ENCODE assay signal across 1 cellular context in the genomic region with DNA sequence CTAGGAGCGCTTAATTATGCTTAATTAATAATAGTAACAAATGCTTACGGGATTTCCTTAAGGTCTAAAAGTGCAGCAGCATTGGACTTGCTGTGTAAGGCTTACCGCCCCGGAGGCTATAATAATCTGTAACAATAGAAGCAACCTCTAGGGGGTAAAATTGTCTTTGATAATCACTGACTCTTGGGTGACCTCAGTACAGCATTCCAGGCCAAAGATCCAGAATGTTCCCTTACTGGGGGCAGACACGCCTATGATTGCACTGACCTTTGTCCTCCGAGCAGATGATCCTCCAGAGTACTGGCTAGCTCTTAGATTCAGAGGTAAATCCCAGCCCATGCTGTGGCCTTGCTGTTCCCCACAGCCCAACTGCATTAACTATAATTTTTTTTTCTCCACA.
TF ChIP-seq lines count a peak whose summit lies in the region.

No MANE protein-coding gene starts in this region.

TF ChIP-seq in K562, 482 proteins besides CTCF, POLR2A, EP300 and RAD21 (continued from another document):
- TF ChIP-seq, protein P1, sequence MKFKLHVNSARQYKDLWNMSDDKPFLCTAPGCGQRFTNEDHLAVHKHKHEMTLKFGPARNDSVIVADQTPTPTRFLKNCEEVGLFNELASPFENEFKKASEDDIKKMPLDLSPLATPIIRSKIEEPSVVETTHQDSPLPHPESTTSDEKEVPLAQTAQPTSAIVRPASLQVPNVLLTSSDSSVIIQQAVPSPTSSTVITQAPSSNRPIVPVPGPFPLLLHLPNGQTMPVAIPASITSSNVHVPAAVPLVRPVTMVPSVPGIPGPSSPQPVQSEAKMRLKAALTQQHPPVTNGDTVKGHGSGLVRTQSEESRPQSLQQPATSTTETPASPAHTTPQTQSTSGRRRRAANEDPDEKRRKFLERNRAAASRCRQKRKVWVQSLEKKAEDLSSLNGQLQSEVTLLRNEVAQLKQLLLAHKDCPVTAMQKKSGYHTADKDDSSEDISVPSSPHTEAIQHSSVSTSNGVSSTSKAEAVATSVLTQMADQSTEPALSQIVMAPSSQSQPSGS (CRISPR knock-in tag; IDR thresholded peaks at IDR 0.05), result no peak
- TF ChIP-seq ESRRA (IDR thresholded peaks at IDR 0.05; ENCODE audit: borderline replicate concordance, low read depth) (no peak), ZNF174 (CRISPR knock-in tag; IDR thresholded peaks at IDR 0.05) (no peak), AFF4 (CRISPR knock-in tag; IDR thresholded peaks at IDR 0.05) (no peak), ZFP1 (CRISPR knock-in tag; IDR thresholded peaks at IDR 0.05) (no peak), DLX4 (CRISPR knock-in tag; IDR thresholded peaks at IDR 0.05) (no peak), TAF9B (IDR thresholded peaks at IDR 0.05; ENCODE audit: partially characterized antibody) (no peak), MBD2 (IDR thresholded peaks at IDR 0.05; ENCODE audit: borderline replicate concordance, low read depth) (no peak), NR1H2 (CRISPR knock-in tag; IDR thresholded peaks at IDR 0.05) (no peak), KLF6 (CRISPR knock-in tag; IDR thresholded peaks at IDR 0.05; ENCODE audit: borderline replicate concordance) (no peak), PHF20 (IDR thresholded peaks at IDR 0.05; ENCODE audit: partially characterized antibody) (no peak), CCNT2 (IDR thresholded peaks at IDR 0.05; ENCODE audit: borderline replicate concordance, extremely low read depth, insufficient read length, low read depth, low read length) (no peak)
- TF ChIP-seq, protein P2, sequence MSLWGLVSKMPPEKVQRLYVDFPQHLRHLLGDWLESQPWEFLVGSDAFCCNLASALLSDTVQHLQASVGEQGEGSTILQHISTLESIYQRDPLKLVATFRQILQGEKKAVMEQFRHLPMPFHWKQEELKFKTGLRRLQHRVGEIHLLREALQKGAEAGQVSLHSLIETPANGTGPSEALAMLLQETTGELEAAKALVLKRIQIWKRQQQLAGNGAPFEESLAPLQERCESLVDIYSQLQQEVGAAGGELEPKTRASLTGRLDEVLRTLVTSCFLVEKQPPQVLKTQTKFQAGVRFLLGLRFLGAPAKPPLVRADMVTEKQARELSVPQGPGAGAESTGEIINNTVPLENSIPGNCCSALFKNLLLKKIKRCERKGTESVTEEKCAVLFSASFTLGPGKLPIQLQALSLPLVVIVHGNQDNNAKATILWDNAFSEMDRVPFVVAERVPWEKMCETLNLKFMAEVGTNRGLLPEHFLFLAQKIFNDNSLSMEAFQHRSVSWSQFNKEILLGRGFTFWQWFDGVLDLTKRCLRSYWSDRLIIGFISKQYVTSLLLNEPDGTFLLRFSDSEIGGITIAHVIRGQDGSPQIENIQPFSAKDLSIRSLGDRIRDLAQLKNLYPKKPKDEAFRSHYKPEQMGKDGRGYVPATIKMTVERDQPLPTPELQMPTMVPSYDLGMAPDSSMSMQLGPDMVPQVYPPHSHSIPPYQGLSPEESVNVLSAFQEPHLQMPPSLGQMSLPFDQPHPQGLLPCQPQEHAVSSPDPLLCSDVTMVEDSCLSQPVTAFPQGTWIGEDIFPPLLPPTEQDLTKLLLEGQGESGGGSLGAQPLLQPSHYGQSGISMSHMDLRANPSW (CRISPR knock-in tag; IDR thresholded peaks at IDR 0.05), result no peak
